Comparison of ENCODE assay signal across 10 cellular contexts in genomic region chr17:45131294-45131615, GRCh38. TPM values are rescaled to one million over a fixed set of nuclear protein-coding genes. Genes with fewer than 3 reads are reported as not detected.
A peak's percentile ranks its signal among the peaks of the same experiment; 100 is the strongest.
DNase-seq lines count a peak whose midpoint lies in the region; ATAC-seq, FAIRE-seq and TF ChIP-seq lines count a peak whose summit lies in the region.
"Had no signal": no experiment of that assay in that cellular context is flagged by ENCODE, and none has a peak within 500 bp of the region (broad histone marks: within the 10 kb centered on the region; RNA-seq: fewer than 3 reads in every experiment).

No MANE protein-coding gene starts in this region.

- in situ Hi-C loops in HepG2 (cut with HindIII; ENCODE audit: extremely low pct_ligation_motif_present, low pct_unique_long_range_greater_than_20kb) = loop anchor here (5.0 to 10.0 kb wide), 2 partner anchors 34 to 244 kb away; no protein-coding TSS in a partner anchor

- H3K27ac Mint-ChIP-seq in MCF 10A (ENCODE audit: low read depth, unreplicated experiment) (peak overlapping the region; percentile 80), mesothelial cell of epicardium (no peak overlapping the region)

- no peak for TF ChIP-seq RAD21 in HepG2 (CRISPR knock-in tag; IDR thresholded peaks at IDR 0.05)

- no peak for FAIRE-seq in HepG2 (lab: Jason Lieb, UNC)

- CTCF ChIA-PET in HepG2 (lab: Yijun Ruan, JAX; ENCODE audit: low intra/inter-chr PET ratio, low total read pairs) (interaction anchor here (1.5 to 3.1 kb wide), 3 partner anchors 22 to 71 kb away, joined by 3 to 26 read pairs (median 12); no protein-coding TSS in a partner anchor), MCF 10A (lab: Yijun Ruan, JAX) (interaction anchor here (1.0 to 2.2 kb wide), 8 partner anchors 11 to 348 kb away, joined by 3 to 17 read pairs (median 4); partner anchors contain the start of gene NMT1)

- H3K4me3 Mint-ChIP-seq in MCF 10A (ENCODE audit: unreplicated experiment) = peak overlapping the region; percentile 80
- H3K4me3 Mint-ChIP-seq in mesothelial cell of epicardium = peak overlapping the region; percentile 81

- H3K36me3 ChIP-seq in HepG2 (replicated peaks in 1 of 2; ENCODE audit: control insufficient read depth in 1 of 2, insufficient read depth in 2 of 2, low read length in 2 of 2) (no peaks in the 10 kb centered on the region), right lobe of liver (no peaks in the 10 kb centered on the region), aorta (ENCODE audit: control insufficient read depth in 1 of 2, insufficient read depth in 2 of 2, low read length in 1 of 2) (no peaks in the 10 kb centered on the region)

- H3K9me3 Mint-ChIP-seq in MCF 10A (ENCODE audit: unreplicated experiment) (no peaks in the 10 kb centered on the region), mesothelial cell of epicardium (no peaks in the 10 kb centered on the region)

- POLR2A ChIA-PET in HepG2 (lab: Yijun Ruan, JAX) = interaction anchor here (0.7 to 4.7 kb wide), 4 partner anchors 13 to 30 kb away, joined by 3 to 71 read pairs (median 8); partner anchors contain the start of genes HEXIM1 and HEXIM2
- POLR2A ChIA-PET in MCF 10A (lab: Yijun Ruan, JAX) = interaction anchor here (0.5 to 1.5 kb wide), 4 partner anchors 17 to 63 kb away, joined by 3 to 5 read pairs (median 4); partner anchors contain the start of gene HEXIM1

- no peak for ATAC-seq in HepG2
- ATAC-seq in right lobe of liver = no peak
- no peak for ATAC-seq in aorta (ENCODE audit: low FRiP score)
- no peak for ATAC-seq in activated CD4-positive, CD25-positive, alpha-beta regulatory T cell treated with anti-CD3 and anti-CD28 coated beads, Interleukin-2, amount 50 U/mL, for 24 hours

- TF ChIP-seq EP300 in HepG2 (IDR thresholded peaks at IDR 0.05; ENCODE audit: low read depth in 2 of 2, low read length in 2 of 2) = no peak
- TF ChIP-seq EP300 in HepG2 (CRISPR knock-in tag; IDR thresholded peaks at IDR 0.05; ENCODE audit: borderline replicate concordance) = no peak

- peak overlapping the region; percentile 69; the same call in 1 of the 2 replicates for H3K9ac ChIP-seq in HepG2 (ENCODE audit: insufficient read depth, low read depth, low read length)

- peaks cover 11% of the 10 kb centered on the region for H3K79me2 ChIP-seq in HepG2 (ENCODE audit: insufficient read depth, low read length)

- DNase-seq in HepG2 (ENCODE audit: low spot score) (no peak), right lobe of liver (no peak), MCF 10A (ENCODE audit: unreplicated experiment) (no peak), mesothelial cell of epicardium (ENCODE audit: low spot score in 2 of 2, unreplicated experiment in 2 of 2) (no peak), aorta (no peak), NCI-H1930 (lab: John Stamatoyannopoulos, UW) (no peak), retina (no peak)
- DNase-seq: DMS79 treated with DMSO at 0.1 percent for 48 hours had no signal

- TF ChIP-seq POLR2A in HepG2 (IDR thresholded peaks at IDR 0.05; ENCODE audit: insufficient read depth in 1 of 2, low read depth in 2 of 2, low read length in 2 of 2) (no peak), right lobe of liver (IDR thresholded peaks at IDR 0.05) (no peak)

- H3K4me2 ChIP-seq in HepG2 (ENCODE audit: low read depth, low read length) = peak overlapping the region; percentile 78

- H2AFZ ChIP-seq in HepG2 (ENCODE audit: low read length) = no peak overlapping the region

- H3K27me3 ChIP-seq in HepG2 (ENCODE audit: control insufficient read depth in 1 of 2, insufficient read depth in 2 of 2, low read length in 2 of 2) (no peaks in the 10 kb centered on the region), right lobe of liver (no peaks in the 10 kb centered on the region), aorta (ENCODE audit: control insufficient read depth in 1 of 2, insufficient read depth in 2 of 2, low read length in 1 of 2) (no peaks in the 10 kb centered on the region)

- no peaks in the 10 kb centered on the region for H4K20me1 ChIP-seq in HepG2 (ENCODE audit: insufficient read depth, low read length)

- H3K27me3 Mint-ChIP-seq in MCF 10A (ENCODE audit: insufficient read depth, unreplicated experiment) (no peaks in the 10 kb centered on the region), mesothelial cell of epicardium (ENCODE audit: low read depth) (no peaks in the 10 kb centered on the region)

- BruUV-seq in HepG2 (replicated peaks; lab: Mats Ljungman, UMichigan) (no TSS peak), MCF 10A (replicated peaks; lab: Mats Ljungman, UMichigan) (no TSS peak)

- H3K4me1 Mint-ChIP-seq in MCF 10A (ENCODE audit: insufficient read depth, unreplicated experiment) (peaks cover 40% of the 10 kb centered on the region), mesothelial cell of epicardium (peaks cover 51% of the 10 kb centered on the region)

- H3K4me3 ChIP-seq in HepG2 (replicated peaks in 1 of 3; ENCODE audit: insufficient read depth in 1 of 3, low read depth in 2 of 3, low read length in 3 of 3) (peak overlapping the region in 2 of 3 experiments; percentile 92 to 95; a peak in 4 of 6 replicates), right lobe of liver (no peak overlapping the region), aorta (ENCODE audit: low read length in 2 of 2) (peak overlapping the region; percentile 96 to 98)

- H3K4me1 ChIP-seq in HepG2 (ENCODE audit: insufficient read depth, low read length) (peaks cover 63% of the 10 kb centered on the region), right lobe of liver (peaks cover 0 to 12% (median 0%) of the 10 kb centered on the region in 4 donors), aorta (ENCODE audit: control insufficient read depth in 1 of 2, insufficient read depth in 2 of 2, low read length in 2 of 2) (peaks cover 0 to 3% of the 10 kb centered on the region in 2 donors)

- TF ChIP-seq CTCF in HepG2 (CRISPR knock-in tag; IDR thresholded peaks at IDR 0.05) = no peak
- no peak for TF ChIP-seq CTCF in right lobe of liver (IDR thresholded peaks at IDR 0.05)
- TF ChIP-seq CTCF in MCF 10A (IDR thresholded peaks at IDR 0.05; ENCODE audit: unreplicated experiment) = no peak
- no peak for TF ChIP-seq CTCF in mesothelial cell of epicardium (IDR thresholded peaks at IDR 0.05; ENCODE audit: unreplicated experiment)

- H3K9me3 ChIP-seq in HepG2 (ENCODE audit: low read length) = no peaks in the 10 kb centered on the region
- H3K9me3 ChIP-seq in right lobe of liver = no peaks in the 10 kb centered on the region
- H3K9me3 ChIP-seq in aorta (ENCODE audit: control insufficient read depth, low read length) = no peaks in the 10 kb centered on the region

- H3K36me3 Mint-ChIP-seq in MCF 10A (ENCODE audit: insufficient read depth, unreplicated experiment) (peaks cover 5% of the 10 kb centered on the region), mesothelial cell of epicardium (no peaks in the 10 kb centered on the region)

- WGBS in HepG2 (ENCODE audit: low lambda C conversion rate) = 80% methylated on average over 9 of the region's 9 CpGs
- WGBS in right lobe of liver (ENCODE audit: insufficient coverage, low coverage, low lambda C conversion rate, missing lambda C conversion rate) = 84% methylated on average over 7 of the region's 9 CpGs
- 65 to 68% methylated on average over 9 of the region's 9 CpGs for WGBS in aorta, 2 donors

- intact Hi-C loops in HepG2 (cut with micrococcal nuclease; ENCODE audit: unreplicated experiment) (no loop called here), right lobe of liver (cut with DNase I) (no loop called here), MCF 10A (cut with micrococcal nuclease) (loop anchor here (5.0 kb wide), 1 partner anchor 214 kb away; the partner anchor contains the start of gene GFAP), aorta (cut with DNase I) (loop anchor here (5.0 to 10.0 kb wide), 4 partner anchors 34 to 356 kb away; no protein-coding TSS in a partner anchor)

- H3K27ac ChIP-seq in HepG2 (ENCODE audit: extremely low read length, insufficient read depth, low read length) (no peak overlapping the region), right lobe of liver (no peak overlapping the region), aorta (ENCODE audit: low read depth in 1 of 2, low read length in 2 of 2) (peak overlapping the region in 1 of 2 donors; percentile 80)
- H3K27ac ChIP-seq: SK-N-MC had no signal

RNA-seq across cellular contexts. Expression of gene PLCD3, which starts 1.1 kb away (rescaled TPM):
- total RNA-seq in HepG2 (2016; rRNA removed; fragmentation: Illumina TruSeq; extraction: Trizol) (5.5 and 11.3 TPM in 2 replicates), right lobe of liver (10 to 100 TPM in 1 of 6 experiments, 1 to 10 TPM in 5; 2.0 to 26.4 (median 3.0) TPM), MCF 10A (2022) (54.5 and 69.7 TPM in 2 replicates), mesothelial cell of epicardium (46.6 to 54.0 TPM (median 52.6 TPM) in 3 replicates), aorta (10 to 100 TPM; 94.6 to 97.4 TPM)
- total RNA-seq in HepG2 (2016; cell fraction: cytosol; rRNA removed; fragmentation: Illumina TruSeq; extraction: Trizol; ENCODE audit: low read depth) = 5.6 and 8.7 TPM in 2 replicates
- total RNA-seq in HepG2 (2016; cell fraction: insoluble cytoplasmic fraction; rRNA removed; fragmentation: Illumina TruSeq; extraction: Trizol) = 6.2 and 9.4 TPM in 2 replicates
- 23.5 and 28.9 TPM in 2 replicates for total RNA-seq in HepG2 (2016; cell fraction: membrane; rRNA removed; fragmentation: Illumina TruSeq; extraction: Trizol)
- total RNA-seq in HepG2 (2016; cell fraction: nucleus; rRNA removed; fragmentation: Illumina TruSeq; extraction: Trizol) = 4.2 and 4.3 TPM in 2 replicates
- polyA plus RNA-seq in HepG2 (2011; rRNA removed) (39.1 and 46.1 TPM in 2 replicates), aorta (10 to 100 TPM; 22.8 to 93.8 TPM)
- polyA plus RNA-seq in HepG2 (2011; cell fraction: cytosol; rRNA removed) = 28.6 and 40.9 TPM in 2 replicates
- polyA plus RNA-seq in HepG2 (2011; cell fraction: nucleus; rRNA removed) = 37.4 and 43.6 TPM in 2 replicates
- 8.5 and 22.4 TPM in 2 replicates for polyA plus RNA-seq in HepG2 (2012)
- 17.4 and 19.5 TPM in 2 replicates for polyA plus RNA-seq in HepG2 (2016; cell fraction: cytosol; fragmentation: Illumina TruSeq; extraction: Trizol; ENCODE audit: low read depth)
- 14.0 and 24.9 TPM in 2 replicates for polyA plus RNA-seq in HepG2 (2016; cell fraction: insoluble cytoplasmic fraction; fragmentation: Illumina TruSeq; extraction: Trizol; ENCODE audit: low read depth)
- 30.5 and 46.5 TPM in 2 replicates for polyA plus RNA-seq in HepG2 (2016; cell fraction: membrane; fragmentation: Illumina TruSeq; extraction: Trizol; ENCODE audit: low read depth)
- 24.9 and 28.4 TPM in 2 replicates for polyA plus RNA-seq in HepG2 (2016; cell fraction: nucleus; fragmentation: Illumina TruSeq; extraction: Trizol; ENCODE audit: insufficient read depth, low read depth)
- 68.8 and 256 TPM in 2 replicates for polyA minus RNA-seq in HepG2 (2011; rRNA and poly(A)+ RNA removed; ENCODE audit: low replicate concordance)
- 26.0 and 39.9 TPM in 2 replicates for polyA minus RNA-seq in HepG2 (2011; cell fraction: cytosol; rRNA and poly(A)+ RNA removed)
- 13.4 and 15.7 TPM in 2 replicates for polyA minus RNA-seq in HepG2 (2011; cell fraction: nucleus; rRNA and poly(A)+ RNA removed)

RNA-seq across cellular contexts. Expression of gene ACBD4, which starts 4.2 kb away (rescaled TPM):
- total RNA-seq in HepG2 (2016; rRNA removed; fragmentation: Illumina TruSeq; extraction: Trizol) (8.8 and 16.1 TPM in 2 replicates), right lobe of liver (10 to 100 TPM; 24.0 to 78.9 (median 56.9) TPM), MCF 10A (2022) (7.2 and 7.8 TPM in 2 replicates), mesothelial cell of epicardium (17.0 to 17.4 TPM (median 17.4 TPM) in 3 replicates), aorta (10 to 100 TPM; 16.1 to 23.4 TPM)
- 8.0 and 13.0 TPM in 2 replicates for total RNA-seq in HepG2 (2016; cell fraction: cytosol; rRNA removed; fragmentation: Illumina TruSeq; extraction: Trizol; ENCODE audit: low read depth)
- 9.5 and 14.6 TPM in 2 replicates for total RNA-seq in HepG2 (2016; cell fraction: insoluble cytoplasmic fraction; rRNA removed; fragmentation: Illumina TruSeq; extraction: Trizol)
- total RNA-seq in HepG2 (2016; cell fraction: membrane; rRNA removed; fragmentation: Illumina TruSeq; extraction: Trizol) = 12.4 and 18.3 TPM in 2 replicates
- total RNA-seq in HepG2 (2016; cell fraction: nucleus; rRNA removed; fragmentation: Illumina TruSeq; extraction: Trizol) = 15.2 and 17.1 TPM in 2 replicates
- polyA plus RNA-seq in HepG2 (2011; rRNA removed) (26.9 and 34.1 TPM in 2 replicates), aorta (10 to 100 TPM; 68.6 to 69.7 TPM)
- polyA plus RNA-seq in HepG2 (2011; cell fraction: cytosol; rRNA removed) = 12.2 and 17.4 TPM in 2 replicates
- 71.5 and 77.5 TPM in 2 replicates for polyA plus RNA-seq in HepG2 (2011; cell fraction: nucleus; rRNA removed)
- polyA plus RNA-seq in HepG2 (2012) = 16.9 and 20.5 TPM in 2 replicates
- 9.2 and 14.3 TPM in 2 replicates for polyA plus RNA-seq in HepG2 (2016; cell fraction: cytosol; fragmentation: Illumina TruSeq; extraction: Trizol; ENCODE audit: low read depth)
- 9.9 and 13.7 TPM in 2 replicates for polyA plus RNA-seq in HepG2 (2016; cell fraction: insoluble cytoplasmic fraction; fragmentation: Illumina TruSeq; extraction: Trizol; ENCODE audit: low read depth)
- 10.5 and 15.2 TPM in 2 replicates for polyA plus RNA-seq in HepG2 (2016; cell fraction: membrane; fragmentation: Illumina TruSeq; extraction: Trizol; ENCODE audit: low read depth)
- 36.2 and 39.6 TPM in 2 replicates for polyA plus RNA-seq in HepG2 (2016; cell fraction: nucleus; fragmentation: Illumina TruSeq; extraction: Trizol; ENCODE audit: insufficient read depth, low read depth)
- polyA minus RNA-seq in HepG2 (2011; rRNA and poly(A)+ RNA removed; ENCODE audit: low replicate concordance) = 6.9 and 21.9 TPM in 2 replicates
- 8.3 and 8.4 TPM in 2 replicates for polyA minus RNA-seq in HepG2 (2011; cell fraction: cytosol; rRNA and poly(A)+ RNA removed)
- polyA minus RNA-seq in HepG2 (2011; cell fraction: nucleus; rRNA and poly(A)+ RNA removed) = 26.9 and 36.2 TPM in 2 replicates

RNA-seq across cellular contexts. Expression of gene HEXIM1, which starts 17.0 kb away (rescaled TPM):
- 10.5 and 14.8 TPM in 2 replicates for total RNA-seq in HepG2 (2016; rRNA removed; fragmentation: Illumina TruSeq; extraction: Trizol)
- total RNA-seq in HepG2 (2016; cell fraction: cytosol; rRNA removed; fragmentation: Illumina TruSeq; extraction: Trizol; ENCODE audit: low read depth) = 2.7 and 3.3 TPM in 2 replicates
- total RNA-seq in HepG2 (2016; cell fraction: insoluble cytoplasmic fraction; rRNA removed; fragmentation: Illumina TruSeq; extraction: Trizol) = 11.7 and 13.0 TPM in 2 replicates
- 8.9 and 9.5 TPM in 2 replicates for total RNA-seq in HepG2 (2016; cell fraction: membrane; rRNA removed; fragmentation: Illumina TruSeq; extraction: Trizol)
- 13.8 and 14.0 TPM in 2 replicates for total RNA-seq in HepG2 (2016; cell fraction: nucleus; rRNA removed; fragmentation: Illumina TruSeq; extraction: Trizol)
- polyA plus RNA-seq in HepG2 (2011; rRNA removed) = 16.3 and 16.6 TPM in 2 replicates
- 13.7 and 14.0 TPM in 2 replicates for polyA plus RNA-seq in HepG2 (2011; cell fraction: cytosol; rRNA removed)
- 34.1 and 37.3 TPM in 2 replicates for polyA plus RNA-seq in HepG2 (2011; cell fraction: nucleus; rRNA removed)
- polyA plus RNA-seq in HepG2 (2012) = 17.5 and 20.8 TPM in 2 replicates
- polyA plus RNA-seq in HepG2 (2016; cell fraction: cytosol; fragmentation: Illumina TruSeq; extraction: Trizol; ENCODE audit: low read depth) = 2.7 and 3.3 TPM in 2 replicates
- 36.1 and 41.5 TPM in 2 replicates for polyA plus RNA-seq in HepG2 (2016; cell fraction: insoluble cytoplasmic fraction; fragmentation: Illumina TruSeq; extraction: Trizol; ENCODE audit: low read depth)
- 10.3 and 12.9 TPM in 2 replicates for polyA plus RNA-seq in HepG2 (2016; cell fraction: membrane; fragmentation: Illumina TruSeq; extraction: Trizol; ENCODE audit: low read depth)
- polyA plus RNA-seq in HepG2 (2016; cell fraction: nucleus; fragmentation: Illumina TruSeq; extraction: Trizol; ENCODE audit: insufficient read depth, low read depth) = 51.0 and 51.8 TPM in 2 replicates
- 8.8 and 11.0 TPM in 2 replicates for polyA minus RNA-seq in HepG2 (2011; rRNA and poly(A)+ RNA removed; ENCODE audit: low replicate concordance)
- 10.7 and 11.5 TPM in 2 replicates for polyA minus RNA-seq in HepG2 (2011; cell fraction: cytosol; rRNA and poly(A)+ RNA removed)
- polyA minus RNA-seq in HepG2 (2011; cell fraction: nucleus; rRNA and poly(A)+ RNA removed) = 17.1 and 27.5 TPM in 2 replicates
- total RNA-seq in right lobe of liver = 10 to 100 TPM; 14.0 to 27.1 (median 19.6) TPM
- 22.5 and 26.7 TPM in 2 replicates for total RNA-seq in MCF 10A (2022)
- total RNA-seq in mesothelial cell of epicardium = 38.2 to 40.6 TPM (median 38.8 TPM) in 3 replicates
- total RNA-seq in aorta = 10 to 100 TPM; 48.7 to 64.0 TPM
- polyA plus RNA-seq in aorta = 10 to 100 TPM; 40.8 to 62.6 TPM

RNA-seq across cellular contexts. Expression of gene HEXIM2, which starts 30.4 kb away (rescaled TPM):
- total RNA-seq in HepG2 (2016; rRNA removed; fragmentation: Illumina TruSeq; extraction: Trizol) (27.1 and 30.8 TPM in 2 replicates), right lobe of liver (10 to 100 TPM in 1 of 6 experiments, 1 to 10 TPM in 5; 2.6 to 13.5 (median 5.4) TPM), MCF 10A (2022) (5.1 and 7.7 TPM in 2 replicates), mesothelial cell of epicardium (6.5 to 9.6 TPM (median 7.7 TPM) in 3 replicates), aorta (1 to 10 TPM; 2.7 to 6.0 TPM)
- 22.3 and 23.3 TPM in 2 replicates for total RNA-seq in HepG2 (2016; cell fraction: cytosol; rRNA removed; fragmentation: Illumina TruSeq; extraction: Trizol; ENCODE audit: low read depth)
- total RNA-seq in HepG2 (2016; cell fraction: insoluble cytoplasmic fraction; rRNA removed; fragmentation: Illumina TruSeq; extraction: Trizol) = 26.7 and 27.9 TPM in 2 replicates
- 25.8 and 28.7 TPM in 2 replicates for total RNA-seq in HepG2 (2016; cell fraction: membrane; rRNA removed; fragmentation: Illumina TruSeq; extraction: Trizol)
- 13.7 and 16.4 TPM in 2 replicates for total RNA-seq in HepG2 (2016; cell fraction: nucleus; rRNA removed; fragmentation: Illumina TruSeq; extraction: Trizol)
- polyA plus RNA-seq in HepG2 (2011; rRNA removed) (31.8 and 32.4 TPM in 2 replicates), aorta (1 to 10 TPM; 4.4 to 10.0 TPM)
- 32.2 and 44.9 TPM in 2 replicates for polyA plus RNA-seq in HepG2 (2011; cell fraction: cytosol; rRNA removed)
- polyA plus RNA-seq in HepG2 (2011; cell fraction: nucleus; rRNA removed) = 22.5 and 27.3 TPM in 2 replicates
- 22.2 and 24.9 TPM in 2 replicates for polyA plus RNA-seq in HepG2 (2012)
- polyA plus RNA-seq in HepG2 (2016; cell fraction: cytosol; fragmentation: Illumina TruSeq; extraction: Trizol; ENCODE audit: low read depth) = 14.6 and 18.5 TPM in 2 replicates
- polyA plus RNA-seq in HepG2 (2016; cell fraction: insoluble cytoplasmic fraction; fragmentation: Illumina TruSeq; extraction: Trizol; ENCODE audit: low read depth) = 35.4 and 36.8 TPM in 2 replicates
- 19.7 and 26.6 TPM in 2 replicates for polyA plus RNA-seq in HepG2 (2016; cell fraction: membrane; fragmentation: Illumina TruSeq; extraction: Trizol; ENCODE audit: low read depth)
- polyA plus RNA-seq in HepG2 (2016; cell fraction: nucleus; fragmentation: Illumina TruSeq; extraction: Trizol; ENCODE audit: insufficient read depth, low read depth) = 36.3 and 37.9 TPM in 2 replicates
- 9.1 and 26.8 TPM in 2 replicates for polyA minus RNA-seq in HepG2 (2011; rRNA and poly(A)+ RNA removed; ENCODE audit: low replicate concordance)
- 17.8 and 20.5 TPM in 2 replicates for polyA minus RNA-seq in HepG2 (2011; cell fraction: cytosol; rRNA and poly(A)+ RNA removed)
- polyA minus RNA-seq in HepG2 (2011; cell fraction: nucleus; rRNA and poly(A)+ RNA removed) = 12.4 and 13.2 TPM in 2 replicates

Comparison
In these comparisons a context has a peak if more than half of its experiments do, and no peak if none do; other contexts are left out.
1. H3K4me3 ChIP-seq: peak in HepG2 (2 of 3) and aorta (2 of 2); none in right lobe of liver (0 of 3).
2. intact Hi-C loops: an anchor here in MCF 10A (5.0 kb wide) and aorta (5.0 to 10.0 kb wide); none called in HepG2 and right lobe of liver.